In the genomic region with DNA sequence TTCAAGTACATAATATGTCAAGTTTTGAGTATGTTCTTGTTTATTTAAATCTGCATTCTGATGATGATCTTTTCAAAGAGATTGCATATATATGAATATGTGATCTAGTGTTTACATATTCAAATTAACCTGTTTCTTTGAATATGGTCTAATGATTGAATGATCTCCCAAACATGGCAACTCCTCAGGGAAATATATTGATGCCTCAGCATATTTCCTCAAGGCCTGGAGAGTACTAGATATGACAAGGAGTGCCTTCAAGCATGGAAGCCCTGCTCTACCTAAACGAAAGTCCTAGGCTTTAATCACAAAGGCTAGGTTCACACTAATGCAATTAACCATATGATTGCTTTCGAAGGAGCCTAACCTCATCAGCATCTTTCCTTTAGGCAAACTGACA, we compare ENCODE assay signal across 21 cellular contexts.
"Had no signal": no experiment of that assay in that cellular context is flagged by ENCODE, and none has a peak within 500 bp of the region (broad histone marks: within the 10 kb centered on the region; RNA-seq: fewer than 3 reads in every experiment).

No MANE protein-coding gene starts in this region.

- H3K4me2 ChIP-seq: smooth muscle cell had no signal

- H3K27me3 ChIP-seq: colonic mucosa, neutrophil, pancreas, stomach had no signal

- H3K4me1 Mint-ChIP-seq: activated naive CD8-positive, alpha-beta T cell treated with anti-CD3 and anti-CD28 coated beads for 36 hours; stimulated activated effector memory CD8-positive, alpha-beta T cell treated with anti-CD3 and anti-CD28 coated beads, Interleukin-12 subunit alpha, Interleukin-12 subunit beta, amount 100 ng/mL, for 72 hours had no signal

- H3K4me3 Mint-ChIP-seq: activated naive CD8-positive, alpha-beta T cell treated with anti-CD3 and anti-CD28 coated beads for 36 hours; activated T-helper 1 cell treated with anti-CD3 and anti-CD28 coated beads, Interleukin-12 subunit alpha, Interleukin-12 subunit beta, Interleukin-2, Interleukin-4 antibody, amounts not matched to agents 30 ng/mL and 10 ng/mL and 1 ng/mL, durations not matched to agents 14 hours and 24 hours and 36 hours; naive thymus-derived CD4-positive, alpha-beta T cell; stimulated activated effector memory CD8-positive, alpha-beta T cell treated with anti-CD3 and anti-CD28 coated beads, Interleukin-12 subunit alpha, Interleukin-12 subunit beta, amount 100 ng/mL, for 72 hours had no signal

- H3K36me3 Mint-ChIP-seq: activated naive CD8-positive, alpha-beta T cell treated with anti-CD3 and anti-CD28 coated beads for 36 hours; stimulated activated effector memory CD8-positive, alpha-beta T cell treated with anti-CD3 and anti-CD28 coated beads, Interleukin-12 subunit alpha, Interleukin-12 subunit beta, amount 100 ng/mL, for 72 hours had no signal

- H3K9me3 Mint-ChIP-seq: activated T-helper 1 cell treated with anti-CD3 and anti-CD28 coated beads, Interleukin-12 subunit alpha, Interleukin-12 subunit beta, Interleukin-2, Interleukin-4 antibody, amounts not matched to agents 30 ng/mL and 10 ng/mL and 1 ng/mL, durations not matched to agents 14 hours and 24 hours and 36 hours had no signal

- H3K27ac ChIP-seq: colonic mucosa, left ventricle myocardium inferior, neutrophil, pancreas, stomach had no signal

- H3K27ac Mint-ChIP-seq: activated naive CD8-positive, alpha-beta T cell treated with anti-CD3 and anti-CD28 coated beads for 36 hours; activated T-helper 1 cell treated with anti-CD3 and anti-CD28 coated beads, Interleukin-12 subunit alpha, Interleukin-12 subunit beta, Interleukin-2, Interleukin-4 antibody, amounts not matched to agents 30 ng/mL and 10 ng/mL and 1 ng/mL, durations not matched to agents 14 hours and 24 hours and 36 hours; naive thymus-derived CD4-positive, alpha-beta T cell; stimulated activated effector memory CD8-positive, alpha-beta T cell treated with anti-CD3 and anti-CD28 coated beads, Interleukin-12 subunit alpha, Interleukin-12 subunit beta, amount 100 ng/mL, for 72 hours had no signal

- H3K27me3 Mint-ChIP-seq: activated naive CD8-positive, alpha-beta T cell treated with anti-CD3 and anti-CD28 coated beads for 36 hours; naive thymus-derived CD4-positive, alpha-beta T cell had no signal

- H3K4me1 ChIP-seq: colonic mucosa, left ventricle myocardium inferior had no signal

- H3K4me3 ChIP-seq: colonic mucosa, left ventricle myocardium inferior, pancreas, smooth muscle cell, stomach had no signal

- DNase-seq: activated CD4-positive, alpha-beta T cell treated with anti-CD3 and anti-CD28 coated beads, Interleukin-2, amount 50 U/mL, for 48 hours; activated naive CD4-positive, alpha-beta T cell; activated naive CD8-positive, alpha-beta T cell treated with anti-CD3 and anti-CD28 coated beads for 36 hours; activated T-cell treated with anti-CD3 and anti-CD28 coated beads for 4 hours; amniotic stem cell; central memory CD4-positive, alpha-beta T cell; colonic mucosa; foreskin melanocyte; head of caudate nucleus; kidney; left ventricle myocardium inferior; naive thymus-derived CD4-positive, alpha-beta T cell; pancreas; stimulated activated CD4-positive, alpha-beta T cell treated with anti-CD3 and anti-CD28 coated beads, Interleukin-4, amount 100 ng/mL, for 24 hours; stomach; T-helper 2 cell had no signal

- H3K9me3 ChIP-seq: colonic mucosa, left ventricle myocardium inferior, neutrophil, pancreas, stomach had no signal

- FAIRE-seq: kidney had no signal

- ATAC-seq: naive thymus-derived CD4-positive, alpha-beta T cell; pancreas; sciatic nerve; stimulated activated effector memory CD8-positive, alpha-beta T cell treated with anti-CD3 and anti-CD28 coated beads, Interleukin-12 subunit alpha, Interleukin-12 subunit beta, amount 100 ng/mL, for 72 hours had no signal
